ENCODE assay signal across 8 cellular contexts in genomic region chr4:7192252-7193039, GRCh38.
DNase-seq lines count a peak whose midpoint lies in the region; ATAC-seq and TF ChIP-seq lines count a peak whose summit lies in the region.

Gene SORCS2 (plus strand): TSS chr4:7192538.

- no peak within 1 kb of the TSS for H3K27ac ChIP-seq in VCaP

- peak; percentile 38 for DNase-seq in NCI-H2107 (lab: John Stamatoyannopoulos, UW)
- DNase-seq in NCI-H2107 treated with DMSO at 0.1 percent for 48 hours (lab: John Stamatoyannopoulos, UW; ENCODE audit: unreplicated experiment) = no peak
- DNase-seq in Kasumi-1 (lab: John Stamatoyannopoulos, UW) = peak; percentile 34 to 55
- peak; percentile 36 for DNase-seq in cerebellar cortex (ENCODE audit: low spot score)
- DNase-seq in kidney tubule cell (ENCODE audit: low spot score) = peak; percentile 68
- DNase-seq in stimulated activated CD4-positive, alpha-beta T cell treated with anti-CD3 and anti-CD28 coated beads, Interleukin-12 subunit alpha, Interleukin-12 subunit beta, amount 100 ng/mL, for 48 hours (ENCODE audit: low read depth in 2 of 3, low spot score in 1 of 3) = peak; percentile 19 to 53 (median 32)

- no peak for ATAC-seq in GM18519 (IDR thresholded peaks at IDR 0.05; ENCODE audit: low FRiP score, unreplicated experiment)

- TF ChIP-seq CTCF in VCaP (conservative IDR thresholded peaks at IDR 0.05) = peak; percentile 90
